Comparison of ENCODE assay signal across 1 cellular context in the genomic region with DNA sequence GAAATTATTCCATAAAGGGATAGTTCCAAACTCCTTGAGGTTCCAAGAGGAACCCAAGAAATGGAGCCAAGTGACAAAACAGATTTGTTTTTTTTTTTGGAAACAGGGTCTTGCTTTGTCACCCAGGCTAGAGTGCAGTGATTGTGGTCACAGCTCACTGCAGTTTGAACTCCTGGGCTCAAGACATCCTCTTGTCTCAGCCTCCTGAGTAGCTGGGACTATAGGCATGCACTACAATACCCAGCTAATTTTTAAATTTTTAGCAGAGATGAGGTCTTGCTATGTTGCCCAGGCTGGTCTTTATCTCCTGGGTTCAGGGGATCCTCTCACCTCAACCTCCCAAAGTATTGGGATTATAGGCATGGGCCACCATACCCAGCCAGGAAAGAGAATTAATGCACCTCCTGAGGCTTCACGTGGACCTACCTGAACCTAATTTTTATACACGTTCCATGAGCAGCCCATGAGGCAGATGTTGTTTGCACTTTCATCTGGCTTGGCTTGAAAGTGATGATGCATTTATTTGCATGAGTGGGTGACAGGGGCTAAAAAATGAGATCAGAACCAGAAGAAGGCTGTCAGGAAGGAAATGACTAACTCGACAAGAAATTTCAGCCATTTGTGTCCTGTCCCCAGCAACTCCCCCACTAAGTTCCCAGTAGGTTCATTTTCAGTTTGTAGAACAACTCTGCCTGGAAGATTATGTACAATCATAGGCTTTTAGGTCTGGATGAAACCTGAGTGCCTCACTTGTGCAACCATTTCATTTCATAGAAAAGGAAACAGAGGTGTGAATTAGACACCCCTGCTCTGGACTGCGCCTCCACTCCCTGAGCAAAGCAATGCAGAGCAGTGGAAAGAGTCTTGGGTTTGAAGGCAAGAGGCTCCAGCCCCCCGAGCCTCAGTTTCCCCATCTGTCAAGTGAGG.
TF ChIP-seq lines count a peak whose summit lies in the region.

No MANE protein-coding gene starts in this region.

TF ChIP-seq in GM23338, 12 proteins besides CTCF, POLR2A, EP300 and RAD21 (continued from another document):
- TF ChIP-seq ZNF462 (CRISPR knock-in tag; IDR thresholded peaks at IDR 0.05), result no peak
- TF ChIP-seq NANOG (IDR thresholded peaks at IDR 0.05; ENCODE audit: borderline replicate concordance), result no peak
- no peak for TF ChIP-seq EZH2phosphoT487 (IDR thresholded peaks at IDR 0.05; ENCODE audit: unreplicated experiment)
TF ChIP-seq in GM23338: peak in this region for 0.
